In the genomic region with DNA sequence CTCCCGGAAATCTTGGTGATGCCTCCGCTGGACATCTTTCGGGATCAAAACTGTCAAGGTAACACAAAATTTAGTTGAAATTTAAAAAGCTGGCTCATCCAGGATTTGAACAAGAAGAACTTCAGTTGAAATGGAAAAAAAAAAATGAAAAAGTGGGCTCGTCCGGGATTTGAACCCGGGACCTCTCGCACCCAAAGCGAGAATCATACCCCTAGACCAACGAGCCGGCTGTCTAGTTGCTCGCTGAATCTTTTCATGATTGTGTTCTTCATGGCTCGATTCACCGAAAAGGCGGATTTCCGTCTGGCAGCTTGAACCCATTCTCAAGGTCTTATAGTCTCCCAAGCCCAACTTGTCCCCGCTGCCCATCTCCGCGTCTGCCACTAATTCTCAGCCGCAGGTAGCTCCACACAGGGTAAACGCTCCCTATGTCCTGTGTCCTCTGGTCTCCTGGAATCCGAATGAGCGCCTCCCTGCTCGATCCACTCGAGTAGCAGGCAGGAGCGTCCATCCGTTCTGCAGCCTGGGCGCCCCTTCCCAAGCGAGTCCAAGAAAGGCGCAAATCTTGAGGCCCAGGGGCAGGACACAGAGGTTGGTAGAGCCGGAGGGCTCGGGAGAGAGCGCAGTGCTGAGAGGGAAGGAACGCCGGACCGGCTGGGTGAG, we compare ENCODE assay signal across 8 cellular contexts. TPM values are rescaled to one million over a fixed set of nuclear protein-coding genes. Genes with fewer than 3 reads are reported as not detected.
A peak's percentile ranks its signal among the peaks of the same experiment; 100 is the strongest.
DNase-seq lines count a peak whose midpoint lies in the region; ATAC-seq and TF ChIP-seq lines count a peak whose summit lies in the region.

No MANE protein-coding gene starts in this region.

- ATAC-seq in WTC11 (peak; percentile 2), GM18511 (IDR thresholded peaks at IDR 0.05; ENCODE audit: unreplicated experiment) (no peak), GM19324 (IDR thresholded peaks at IDR 0.05; ENCODE audit: low FRiP score, unreplicated experiment) (no peak)

- POLR2A ChIA-PET in WTC11 (lab: Charles Lee): interaction anchor here (1.8 kb wide), 1 partner anchor 18 kb away, joined by 11 read pairs; no protein-coding TSS in a partner anchor

- H3K4me1 Mint-ChIP-seq in WTC11: peaks cover 19% of the 10 kb centered on the region

- H3K27me3 Mint-ChIP-seq in WTC11 (ENCODE audit: low read depth): peaks cover 34% of the 10 kb centered on the region

- peak overlapping the region; percentile 88 for H3K27ac Mint-ChIP-seq in WTC11

- DNase-seq in HCEC 1CT: peak; percentile 64
- DNase-seq in WTC11 (ENCODE audit: low spot score): peak; percentile 78
- DNase-seq in dedifferentiated amniotic fluid mesenchymal stem cell (ENCODE audit: extremely low spot score): peak; percentile 67
- DNase-seq in medulla oblongata (ENCODE audit: extremely low spot score): peak; percentile 94
- DNase-seq in stimulated activated CD8-positive, alpha-beta memory T cell treated with anti-CD3 and anti-CD28 coated beads, Interleukin-12 subunit alpha, Interleukin-12 subunit beta, amount 100 ng/mL, for 1 hour (ENCODE audit: low read depth): peak; percentile 77
- no peak for DNase-seq in 8988T

- CTCF ChIA-PET in WTC11 (lab: Charles Lee): interaction anchor here (1.1 to 6.7 kb wide), 3 partner anchors 15 to 20 kb away, joined by 5 to 42 read pairs (median 7); a partner anchor contains a TSS

- H3K4me3 Mint-ChIP-seq in WTC11: peak overlapping the region; percentile 97

- H3K36me3 Mint-ChIP-seq in WTC11: peaks cover 3% of the 10 kb centered on the region; the same call in 1 of the 2 replicates

- no peaks in the 10 kb centered on the region; the same call in 1 of the 2 replicates for H3K9me3 Mint-ChIP-seq in WTC11

- TF ChIP-seq CTCF in WTC11 (IDR thresholded peaks at IDR 0.05): no peak

TF ChIP-seq in WTC11, 78 proteins besides CTCF, POLR2A, EP300 and RAD21:
- TF ChIP-seq ESRRA (CRISPR knock-in tag; IDR thresholded peaks at IDR 0.05; ENCODE audit: borderline replicate concordance) (no peak), CBFB (CRISPR knock-in tag; IDR thresholded peaks at IDR 0.05; ENCODE audit: low read depth) (no peak), ZNF219 (CRISPR knock-in tag; IDR thresholded peaks at IDR 0.05; ENCODE audit: borderline replicate concordance) (0 out of 2 replicates have a peak, but pooled peaks have one; percentile 1), ZBTB21 (CRISPR knock-in tag; IDR thresholded peaks at IDR 0.05; ENCODE audit: borderline replicate concordance) (no peak), MYBL2 (CRISPR knock-in tag; IDR thresholded peaks at IDR 0.05) (peak; percentile 80; the same call in 1 of the 2 replicates), FOXJ3 (CRISPR knock-in tag; IDR thresholded peaks at IDR 0.05; ENCODE audit: borderline replicate concordance) (no peak), NR3C1 (CRISPR knock-in tag; conservative IDR thresholded peaks at IDR 0.05; ENCODE audit: low read depth) (no peak), NFE2L1 (CRISPR knock-in tag; IDR thresholded peaks at IDR 0.05) (0 out of 2 replicates have a peak, but pooled peaks have one; percentile 35), CREM (CRISPR knock-in tag; IDR thresholded peaks at IDR 0.05) (peak; percentile 16; the same call in 1 of the 2 replicates)
- TF ChIP-seq, protein P1, sequence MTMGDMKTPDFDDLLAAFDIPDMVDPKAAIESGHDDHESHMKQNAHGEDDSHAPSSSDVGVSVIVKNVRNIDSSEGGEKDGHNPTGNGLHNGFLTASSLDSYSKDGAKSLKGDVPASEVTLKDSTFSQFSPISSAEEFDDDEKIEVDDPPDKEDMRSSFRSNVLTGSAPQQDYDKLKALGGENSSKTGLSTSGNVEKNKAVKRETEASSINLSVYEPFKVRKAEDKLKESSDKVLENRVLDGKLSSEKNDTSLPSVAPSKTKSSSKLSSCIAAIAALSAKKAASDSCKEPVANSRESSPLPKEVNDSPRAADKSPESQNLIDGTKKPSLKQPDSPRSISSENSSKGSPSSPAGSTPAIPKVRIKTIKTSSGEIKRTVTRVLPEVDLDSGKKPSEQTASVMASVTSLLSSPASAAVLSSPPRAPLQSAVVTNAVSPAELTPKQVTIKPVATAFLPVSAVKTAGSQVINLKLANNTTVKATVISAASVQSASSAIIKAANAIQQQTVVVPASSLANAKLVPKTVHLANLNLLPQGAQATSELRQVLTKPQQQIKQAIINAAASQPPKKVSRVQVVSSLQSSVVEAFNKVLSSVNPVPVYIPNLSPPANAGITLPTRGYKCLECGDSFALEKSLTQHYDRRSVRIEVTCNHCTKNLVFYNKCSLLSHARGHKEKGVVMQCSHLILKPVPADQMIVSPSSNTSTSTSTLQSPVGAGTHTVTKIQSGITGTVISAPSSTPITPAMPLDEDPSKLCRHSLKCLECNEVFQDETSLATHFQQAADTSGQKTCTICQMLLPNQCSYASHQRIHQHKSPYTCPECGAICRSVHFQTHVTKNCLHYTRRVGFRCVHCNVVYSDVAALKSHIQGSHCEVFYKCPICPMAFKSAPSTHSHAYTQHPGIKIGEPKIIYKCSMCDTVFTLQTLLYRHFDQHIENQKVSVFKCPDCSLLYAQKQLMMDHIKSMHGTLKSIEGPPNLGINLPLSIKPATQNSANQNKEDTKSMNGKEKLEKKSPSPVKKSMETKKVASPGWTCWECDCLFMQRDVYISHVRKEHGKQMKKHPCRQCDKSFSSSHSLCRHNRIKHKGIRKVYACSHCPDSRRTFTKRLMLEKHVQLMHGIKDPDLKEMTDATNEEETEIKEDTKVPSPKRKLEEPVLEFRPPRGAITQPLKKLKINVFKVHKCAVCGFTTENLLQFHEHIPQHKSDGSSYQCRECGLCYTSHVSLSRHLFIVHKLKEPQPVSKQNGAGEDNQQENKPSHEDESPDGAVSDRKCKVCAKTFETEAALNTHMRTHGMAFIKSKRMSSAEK (CRISPR knock-in tag; IDR thresholded peaks at IDR 0.05; ENCODE audit: borderline replicate concordance): no peak
- TF ChIP-seq, protein P2, sequence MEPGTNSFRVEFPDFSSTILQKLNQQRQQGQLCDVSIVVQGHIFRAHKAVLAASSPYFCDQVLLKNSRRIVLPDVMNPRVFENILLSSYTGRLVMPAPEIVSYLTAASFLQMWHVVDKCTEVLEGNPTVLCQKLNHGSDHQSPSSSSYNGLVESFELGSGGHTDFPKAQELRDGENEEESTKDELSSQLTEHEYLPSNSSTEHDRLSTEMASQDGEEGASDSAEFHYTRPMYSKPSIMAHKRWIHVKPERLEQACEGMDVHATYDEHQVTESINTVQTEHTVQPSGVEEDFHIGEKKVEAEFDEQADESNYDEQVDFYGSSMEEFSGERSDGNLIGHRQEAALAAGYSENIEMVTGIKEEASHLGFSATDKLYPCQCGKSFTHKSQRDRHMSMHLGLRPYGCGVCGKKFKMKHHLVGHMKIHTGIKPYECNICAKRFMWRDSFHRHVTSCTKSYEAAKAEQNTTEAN (CRISPR knock-in tag; IDR thresholded peaks at IDR 0.05): peak; percentile 32; the same call in 1 of the 2 replicates
- TF ChIP-seq, protein P3, sequence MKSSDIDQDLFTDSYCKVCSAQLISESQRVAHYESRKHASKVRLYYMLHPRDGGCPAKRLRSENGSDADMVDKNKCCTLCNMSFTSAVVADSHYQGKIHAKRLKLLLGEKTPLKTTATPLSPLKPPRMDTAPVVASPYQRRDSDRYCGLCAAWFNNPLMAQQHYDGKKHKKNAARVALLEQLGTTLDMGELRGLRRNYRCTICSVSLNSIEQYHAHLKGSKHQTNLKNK (CRISPR knock-in tag; IDR thresholded peaks at IDR 0.05): no peak
- TF ChIP-seq, protein P4, sequence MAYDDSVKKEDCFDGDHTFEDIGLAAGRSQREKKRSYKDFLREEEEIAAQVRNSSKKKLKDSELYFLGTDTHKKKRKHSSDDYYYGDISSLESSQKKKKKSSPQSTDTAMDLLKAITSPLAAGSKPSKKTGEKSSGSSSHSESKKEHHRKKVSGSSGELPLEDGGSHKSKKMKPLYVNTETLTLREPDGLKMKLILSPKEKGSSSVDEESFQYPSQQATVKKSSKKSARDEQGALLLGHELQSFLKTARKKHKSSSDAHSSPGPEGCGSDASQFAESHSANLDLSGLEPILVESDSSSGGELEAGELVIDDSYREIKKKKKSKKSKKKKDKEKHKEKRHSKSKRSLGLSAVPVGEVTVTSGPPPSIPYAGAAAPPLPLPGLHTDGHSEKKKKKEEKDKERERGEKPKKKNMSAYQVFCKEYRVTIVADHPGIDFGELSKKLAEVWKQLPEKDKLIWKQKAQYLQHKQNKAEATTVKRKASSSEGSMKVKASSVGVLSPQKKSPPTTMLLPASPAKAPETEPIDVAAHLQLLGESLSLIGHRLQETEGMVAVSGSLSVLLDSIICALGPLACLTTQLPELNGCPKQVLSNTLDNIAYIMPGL (CRISPR knock-in tag; IDR thresholded peaks at IDR 0.05): peak; percentile 75
- TF ChIP-seq, protein P5, sequence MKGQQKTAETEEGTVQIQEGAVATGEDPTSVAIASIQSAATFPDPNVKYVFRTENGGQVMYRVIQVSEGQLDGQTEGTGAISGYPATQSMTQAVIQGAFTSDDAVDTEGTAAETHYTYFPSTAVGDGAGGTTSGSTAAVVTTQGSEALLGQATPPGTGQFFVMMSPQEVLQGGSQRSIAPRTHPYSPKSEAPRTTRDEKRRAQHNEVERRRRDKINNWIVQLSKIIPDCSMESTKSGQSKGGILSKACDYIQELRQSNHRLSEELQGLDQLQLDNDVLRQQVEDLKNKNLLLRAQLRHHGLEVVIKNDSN (CRISPR knock-in tag; IDR thresholded peaks at IDR 0.05): no peak
TF ChIP-seq in WTC11: peak in this region for 6.

RNA-seq across cellular contexts. Expression of a gene that starts 16.2 kb away (rescaled TPM):
- 0.64 to 1.4 TPM (median 0.98 TPM) in 3 replicates for total RNA-seq in WTC11 (2021)

RNA-seq across cellular contexts. Expression of a gene that starts 34.2 kb away (rescaled TPM):
- total RNA-seq in WTC11 (2021): 31.9 to 33.5 TPM (median 32.2 TPM) in 3 replicates

RNA-seq across cellular contexts. Expression of a gene that starts 41.4 kb away (rescaled TPM):
- not detected in 3 replicates for total RNA-seq in WTC11 (2021)

RNA-seq across cellular contexts. Expression of a gene that starts 54.9 kb away (rescaled TPM):
- 2,360 to 2,535 TPM (median 2,479 TPM) in 3 replicates for total RNA-seq in WTC11 (2021)

RNA-seq across cellular contexts. Expression of a gene that starts 57.9 kb away (rescaled TPM):
- total RNA-seq in WTC11 (2021): not detected in 3 replicates
